In genomic region chr17:46744441-46744840, GRCh38 we compare ENCODE assay signal across 6 cellular contexts.
"Had no signal": no experiment of that assay in that cellular context is flagged by ENCODE, and none has a peak within 500 bp of the region (broad histone marks: within the 10 kb centered on the region; RNA-seq: fewer than 3 reads in every experiment).

No MANE protein-coding gene starts in this region.

- FAIRE-seq: HTR-8/SVneo, K562 had no signal

- ATAC-seq: K562 had no signal

- DNase-seq: GOT3, H7, HCEC 1CT, IMR-90 had no signal

- H3K4me3 ChIP-seq: K562 had no signal
